ENCODE assay signal across 18 cellular contexts in genomic region chr19:6210721-6211600, GRCh38.
DNase-seq lines count a peak whose midpoint lies in the region; ATAC-seq and TF ChIP-seq lines count a peak whose summit lies in the region.
"Had no signal": no experiment of that assay in that cellular context is flagged by ENCODE, and none has a peak within 500 bp of the region (broad histone marks: within the 10 kb centered on the region; RNA-seq: fewer than 3 reads in every experiment).

No MANE protein-coding gene starts in this region.

- H3K4me1 Mint-ChIP-seq in Caco-2 (ENCODE audit: low read depth, unreplicated experiment) = no peaks in the 10 kb centered on the region

- TF ChIP-seq POLR2A in esophagus muscularis mucosa (IDR thresholded peaks at IDR 0.05; ENCODE audit: low read depth) (no peak), sigmoid colon (IDR thresholded peaks at IDR 0.05) (no peak), GM18505 (IDR thresholded peaks at IDR 0.05; ENCODE audit: borderline replicate concordance, extremely low read depth, insufficient read depth, insufficient read length) (no peak)

- intact Hi-C loops in Caco-2 (cut with micrococcal nuclease; ENCODE audit: unreplicated experiment) (no loop called here), OCI-LY7 (cut with micrococcal nuclease; ENCODE audit: unreplicated experiment) (no loop called here), esophagus muscularis mucosa (cut with DNase I) (loop anchor here (10.0 kb wide), 1 partner anchor 166 kb away; no protein-coding TSS in a partner anchor), sigmoid colon (cut with DNase I) (no loop called here)

- no peaks in the 10 kb centered on the region for H4K20me1 ChIP-seq in OCI-LY7 (ENCODE audit: insufficient read depth, low read length)

- H2AFZ ChIP-seq in OCI-LY7 (ENCODE audit: low read length) = no peak overlapping the region
- H2AFZ ChIP-seq: hepatocyte had no signal

- CTCF ChIA-PET in Caco-2 (lab: Charles Lee) = no interaction called here
- CTCF ChIA-PET in OCI-LY7 (lab: Charles Lee; ENCODE audit: unreplicated experiment) = no interaction called here

- no peak for ATAC-seq in GM18505 (IDR thresholded peaks at IDR 0.05; ENCODE audit: unreplicated experiment)
- no peak for ATAC-seq in HG03135 (IDR thresholded peaks at IDR 0.05; ENCODE audit: unreplicated experiment)
- ATAC-seq: activated CD4-positive, CD25-positive, alpha-beta regulatory T cell treated with anti-CD3 and anti-CD28 coated beads, Interleukin-2, amount 50 U/mL, for 24 hours had no signal

- H3K4me2 ChIP-seq in OCI-LY7 (ENCODE audit: low read length) = no peak overlapping the region
- H3K4me2 ChIP-seq: hepatocyte had no signal

- no peaks in the 10 kb centered on the region for H3K27me3 Mint-ChIP-seq in Caco-2 (ENCODE audit: insufficient read depth, unreplicated experiment)

- DNase-seq in Caco-2 = no peak
- no peak for DNase-seq in OCI-LY7 (ENCODE audit: low spot score)
- DNase-seq in esophagus muscularis mucosa (ENCODE audit: extremely low spot score) = no peak
- peak; percentile 56 for DNase-seq in sigmoid colon
- no peak for DNase-seq in NCI-H526 treated with DMSO at 0.1 percent for 48 hours (lab: John Stamatoyannopoulos, UW)
- no peak for DNase-seq in NCI-H446 (lab: John Stamatoyannopoulos, UW)
- DNase-seq: activated CD8-positive, alpha-beta memory T cell treated with anti-CD3 and anti-CD28 coated beads for 24 hours; effector CD4-positive, alpha-beta T cell; Karpas-422; NCI-H1092 treated with DMSO at 0.1 percent for 48 hours; NCI-H526; transverse colon had no signal

- no peaks in the 10 kb centered on the region for H3K4me1 ChIP-seq in Caco-2
- no peaks in the 10 kb centered on the region for H3K4me1 ChIP-seq in OCI-LY7 (ENCODE audit: insufficient read depth, low read length, poor library complexity, severe bottlenecking)
- H3K4me1 ChIP-seq in esophagus muscularis mucosa = peaks cover 0 to 8% (median 2%) of the 10 kb centered on the region in 4 donors
- H3K4me1 ChIP-seq in sigmoid colon = no peaks in the 10 kb centered on the region
- H3K4me1 ChIP-seq: HAP-1, transverse colon had no signal

- H3K27ac ChIP-seq in OCI-LY7 (ENCODE audit: low read depth, low read length, poor library complexity, severe bottlenecking) (no peak overlapping the region), esophagus muscularis mucosa (replicated peaks in 1 of 4) (peak overlapping the region in 3 of 4 donors; percentile 15 to 27 (median 23)), sigmoid colon (peak overlapping the region in 1 of 4 donors; percentile 42)
- H3K27ac ChIP-seq: hepatocyte, transverse colon had no signal

- H3K4me3 Mint-ChIP-seq in Caco-2 (ENCODE audit: unreplicated experiment) = no peak overlapping the region
- H3K4me3 Mint-ChIP-seq: activated T-helper 1 cell treated with anti-CD3 and anti-CD28 coated beads, Interleukin-12 subunit alpha, Interleukin-12 subunit beta, Interleukin-2, Interleukin-4 antibody, amounts not matched to agents 30 ng/mL and 10 ng/mL and 1 ng/mL, durations not matched to agents 14 hours and 24 hours and 36 hours had no signal

- H3K27me3 ChIP-seq in Caco-2 (replicated peaks; ENCODE audit: control insufficient read depth, insufficient read depth, low read length) (no peaks in the 10 kb centered on the region), esophagus muscularis mucosa (no peaks in the 10 kb centered on the region), sigmoid colon (no peaks in the 10 kb centered on the region)
- H3K27me3 ChIP-seq: hepatocyte, transverse colon had no signal

- H3K9me2 ChIP-seq in OCI-LY7 (ENCODE audit: insufficient read depth, low read length) = no peaks in the 10 kb centered on the region

- POLR2A ChIA-PET in Caco-2 (lab: Charles Lee) (no interaction called here), OCI-LY7 (lab: Charles Lee) (no interaction called here)

- no peaks in the 10 kb centered on the region for H3K79me2 ChIP-seq in OCI-LY7 (ENCODE audit: insufficient read depth, low read depth, low read length)
- H3K79me2 ChIP-seq: hepatocyte had no signal

- WGBS in esophagus muscularis mucosa = 88% methylated on average over 29 of the region's 32 CpGs
- WGBS in sigmoid colon, 2 donors = 88 to 92% methylated on average over 32 of the region's 32 CpGs

- no peak overlapping the region for H3K4me3 ChIP-seq in Caco-2 (ENCODE audit: low read depth, low read length)
- no peak overlapping the region for H3K4me3 ChIP-seq in OCI-LY7 (ENCODE audit: low read depth, low read length, poor library complexity, severe bottlenecking)
- H3K4me3 ChIP-seq in esophagus muscularis mucosa = no peak overlapping the region
- no peak overlapping the region for H3K4me3 ChIP-seq in sigmoid colon
- H3K4me3 ChIP-seq: HAP-1, hepatocyte, transverse colon had no signal

- no peaks in the 10 kb centered on the region for H3K9me3 Mint-ChIP-seq in Caco-2 (ENCODE audit: unreplicated experiment)
- H3K9me3 Mint-ChIP-seq: activated T-helper 1 cell treated with anti-CD3 and anti-CD28 coated beads, Interleukin-12 subunit alpha, Interleukin-12 subunit beta, Interleukin-2, Interleukin-4 antibody, amounts not matched to agents 30 ng/mL and 10 ng/mL and 1 ng/mL, durations not matched to agents 14 hours and 24 hours and 36 hours had no signal

- no peak overlapping the region for H3K27ac Mint-ChIP-seq in Caco-2 (ENCODE audit: unreplicated experiment)
- H3K27ac Mint-ChIP-seq: activated T-helper 1 cell treated with anti-CD3 and anti-CD28 coated beads, Interleukin-12 subunit alpha, Interleukin-12 subunit beta, Interleukin-2, Interleukin-4 antibody, amounts not matched to agents 30 ng/mL and 10 ng/mL and 1 ng/mL, durations not matched to agents 14 hours and 24 hours and 36 hours had no signal

- TF ChIP-seq EP300 in esophagus muscularis mucosa (IDR thresholded peaks at IDR 0.05) = no peak
- TF ChIP-seq EP300 in sigmoid colon (IDR thresholded peaks at IDR 0.05) = no peak

- TF ChIP-seq CTCF in Caco-2 (IDR thresholded peaks at IDR 0.05; ENCODE audit: insufficient read depth in 1 of 2, low read depth in 1 of 2, low read length in 1 of 2, severe bottlenecking in 1 of 2, unreplicated experiment in 1 of 2) (no peak), OCI-LY7 (conservative IDR thresholded peaks at IDR 0.05; ENCODE audit: low read length) (no peak), esophagus muscularis mucosa (IDR thresholded peaks at IDR 0.05) (no peak), sigmoid colon (IDR thresholded peaks at IDR 0.05) (no peak)

- H3K36me3 Mint-ChIP-seq in Caco-2 (ENCODE audit: insufficient read depth, unreplicated experiment) = peaks cover 42% of the 10 kb centered on the region

- H3K36me3 ChIP-seq in Caco-2 (ENCODE audit: control insufficient read depth, insufficient read depth, low read length) = no peaks in the 10 kb centered on the region
- H3K36me3 ChIP-seq in OCI-LY7 (ENCODE audit: insufficient read depth, low read length) = 0 out of 2 replicates have a peak, but pooled peaks cover 6% of the 10 kb centered on the region
- peaks cover 0 to 54% (median 43%) of the 10 kb centered on the region in 4 donors for H3K36me3 ChIP-seq in esophagus muscularis mucosa
- peaks cover 0 to 40% (median 14%) of the 10 kb centered on the region in 4 donors for H3K36me3 ChIP-seq in sigmoid colon

- BruUV-seq in Caco-2 (replicated peaks; lab: Mats Ljungman, UMichigan) (TSS peak; percentile 71), OCI-LY7 (replicated peaks; lab: Mats Ljungman, UMichigan) (TSS peak; percentile 84)

- no peaks in the 10 kb centered on the region for H3K9me3 ChIP-seq in Caco-2
- H3K9me3 ChIP-seq in OCI-LY7 (ENCODE audit: low read length) = no peaks in the 10 kb centered on the region
- no peaks in the 10 kb centered on the region for H3K9me3 ChIP-seq in esophagus muscularis mucosa
- H3K9me3 ChIP-seq in sigmoid colon = no peaks in the 10 kb centered on the region
- H3K9me3 ChIP-seq: HAP-1, transverse colon had no signal
